ENCODE assay signal across 10 cellular contexts in the genomic region with DNA sequence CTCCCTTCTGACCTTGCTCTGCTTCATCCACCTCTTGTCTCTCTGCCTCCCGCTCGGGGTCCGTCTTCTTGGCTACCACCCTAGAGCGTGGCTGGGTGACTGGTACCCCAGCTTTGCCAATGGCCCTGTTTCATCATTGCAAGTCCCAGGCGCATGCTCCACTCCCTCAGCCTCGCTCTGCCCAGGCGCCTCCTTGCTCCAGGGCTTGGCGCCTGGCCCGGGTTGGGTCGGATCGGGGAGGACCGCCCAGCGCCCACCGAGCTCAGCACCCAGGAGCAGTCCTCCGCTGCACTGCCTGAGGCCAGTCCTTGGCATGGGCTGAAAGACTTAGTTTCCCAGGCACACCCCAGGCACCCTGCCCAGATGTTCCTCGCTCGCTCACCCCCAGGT. TPM values are rescaled to one million over a fixed set of nuclear protein-coding genes. Genes with fewer than 3 reads are reported as not detected.
DNase-seq lines count a peak whose midpoint lies in the region; ATAC-seq and TF ChIP-seq lines count a peak whose summit lies in the region.
"Had no signal": no experiment of that assay in that cellular context is flagged by ENCODE, and none has a peak within 500 bp of the region (broad histone marks: within the 10 kb centered on the region; RNA-seq: fewer than 3 reads in every experiment).

No MANE protein-coding gene starts in this region.

- H3K36me3 ChIP-seq in ES-I3 (ENCODE audit: insufficient read depth, low read length) (no peaks in the 10 kb centered on the region), skeletal muscle tissue (ENCODE audit: control insufficient read depth in 3 of 3, insufficient read depth in 3 of 3, low read length in 3 of 3) (no peaks in the 10 kb centered on the region)
- H3K36me3 ChIP-seq: SJCRH30 had no signal

- ATAC-seq in right cardiac atrium (peak; percentile 35 to 59), left colon (no peak), GM21717 (IDR thresholded peaks at IDR 0.05; ENCODE audit: unreplicated experiment) (no peak)

- H3K9me3 ChIP-seq in ES-I3 (ENCODE audit: control insufficient read depth, insufficient read depth, low read length) (no peaks in the 10 kb centered on the region), right cardiac atrium (ENCODE audit: control insufficient read depth, low read length) (no peaks in the 10 kb centered on the region), skeletal muscle tissue (ENCODE audit: control insufficient read depth in 3 of 3, low read length in 3 of 3) (no peaks in the 10 kb centered on the region)
- H3K9me3 ChIP-seq: SJCRH30 had no signal

- H3K27me3 ChIP-seq in right cardiac atrium (ENCODE audit: control insufficient read depth, insufficient read depth) (no peaks in the 10 kb centered on the region), skeletal muscle tissue (ENCODE audit: control insufficient read depth in 3 of 3, insufficient read depth in 3 of 3, low read length in 3 of 3) (peaks cover 3 to 7% (median 3%) of the 10 kb centered on the region in 3 donors)
- H3K27me3 ChIP-seq: SJCRH30 had no signal

- intact Hi-C loops in right cardiac atrium (cut with DNase I) = no loop called here
- intact Hi-C loops in left colon (cut with DNase I, micrococcal nuclease) = no loop called here

- H3K27ac ChIP-seq in right cardiac atrium (ENCODE audit: low read length) = no peak overlapping the region
- peak overlapping the region; percentile 64 for H3K27ac ChIP-seq in skeletal muscle tissue (ENCODE audit: low read depth, low read length)
- H3K27ac ChIP-seq: SJCRH30 had no signal

- in situ Hi-C loops in G401 (cut with HindIII; ENCODE audit: low sequenced_read_pairs) = no loop called here

- 22% methylated on average over 17 of the region's 17 CpGs for WGBS in right cardiac atrium

- peak overlapping the region in 4 of 5 experiments; percentile 35 to 88 (median 48) for H3K27ac Mint-ChIP-seq in brain

- H3K4me1 ChIP-seq in ES-I3 (ENCODE audit: insufficient read depth, low read length) = peaks cover 30% of the 10 kb centered on the region; the same call in 1 of the 2 replicates
- H3K4me1 ChIP-seq in right cardiac atrium (ENCODE audit: control insufficient read depth, insufficient read depth, low read length) = peaks cover 1% of the 10 kb centered on the region
- H3K4me1 ChIP-seq in skeletal muscle tissue (ENCODE audit: control insufficient read depth in 3 of 3, insufficient read depth in 3 of 3, low read length in 3 of 3) = peaks cover 0 to 17% (median 9%) of the 10 kb centered on the region in 3 donors

- H3K36me3 Mint-ChIP-seq in brain = no peaks in the 10 kb centered on the region

- H3K9me3 Mint-ChIP-seq in brain = peaks cover 0 to 17% (median under 1%) of the 10 kb centered on the region in 5 experiments

- peak overlapping the region; percentile 28; the same call in 1 of the 2 replicates for H3K9ac ChIP-seq in ES-I3 (ENCODE audit: low read depth, low read length)
- peak overlapping the region in 1 of 3 donors; percentile 45 for H3K9ac ChIP-seq in skeletal muscle tissue (ENCODE audit: low read depth in 1 of 3, low read length in 3 of 3)

- no peaks in the 10 kb centered on the region for H3K27me3 Mint-ChIP-seq in brain

- peaks cover 5% of the 10 kb centered on the region for H3K4me1 Mint-ChIP-seq in brain

- TF ChIP-seq CTCF in brain (conservative IDR thresholded peaks at IDR 0.05) = peak in 1 of 2 experiments; percentile 1

- H3K4me3 Mint-ChIP-seq in brain = peak overlapping the region in 4 of 5 experiments; percentile 67 to 82 (median 78)

- H3K4me3 ChIP-seq in right cardiac atrium (ENCODE audit: low read length) = peak overlapping the region; percentile 25
- peak overlapping the region; percentile 28 to 46 (median 45) for H3K4me3 ChIP-seq in skeletal muscle tissue (ENCODE audit: low read length in 3 of 3)
- H3K4me3 ChIP-seq: SJCRH30 had no signal

- DNase-seq in right cardiac atrium (peak; percentile 57 to 83 (median 82)), left colon (no peak), G401 (ENCODE audit: low spot score) (no peak)
- DNase-seq in activated effector memory CD4-positive, alpha-beta T cell treated with Interleukin-2 at 50 U/mL for 16 hours = no peak
- DNase-seq: NCI-H1417 treated with DMSO at 0.1 percent for 48 hours had no signal

RNA-seq across cellular contexts. Expression of a gene that starts 0.6 kb away (rescaled TPM):
- polyA plus RNA-seq in brain (ENCODE audit: insufficient read depth, low read depth, low replicate concordance) = 149 TPM
- 100 to 1,000 TPM; 173 to 244 (median 206) TPM for total RNA-seq in right cardiac atrium
- 167 TPM for polyA plus RNA-seq in right cardiac atrium
- 24.5 TPM for total RNA-seq in skeletal muscle tissue
- total RNA-seq in left colon = 1 to 10 TPM; 7.8 to 9.9 TPM
- not detected in 2 replicates for total RNA-seq in G401 (2014; rRNA removed; shearing (Covaris generic))

RNA-seq across cellular contexts. Expression of a gene that starts 22.1 kb away (rescaled TPM):
- polyA plus RNA-seq in brain (ENCODE audit: insufficient read depth, low read depth, low replicate concordance) = 7.2 TPM
- total RNA-seq in right cardiac atrium = not detected
- polyA plus RNA-seq in right cardiac atrium = under 0.01 TPM
- 0.52 TPM for total RNA-seq in skeletal muscle tissue
- total RNA-seq in left colon = under 1 TPM; 0.08 to 0.21 TPM
- not detected in 2 replicates for total RNA-seq in G401 (2014; rRNA removed; shearing (Covaris generic))

RNA-seq across cellular contexts. Expression of a gene that starts 25.0 kb away (rescaled TPM):
- polyA plus RNA-seq in brain (ENCODE audit: insufficient read depth, low read depth, low replicate concordance) = 41.8 TPM
- total RNA-seq in right cardiac atrium = 10 to 100 TPM; 14.5 to 18.3 (median 16.8) TPM
- polyA plus RNA-seq in right cardiac atrium = 17.3 TPM
- 11.0 TPM for total RNA-seq in skeletal muscle tissue
- total RNA-seq in left colon = 10 to 100 TPM; 13.0 to 19.0 TPM
- 50.8 and 63.6 TPM in 2 replicates for total RNA-seq in G401 (2014; rRNA removed; shearing (Covaris generic))

RNA-seq across cellular contexts. Expression of a gene that starts 49.5 kb away (rescaled TPM):
- polyA plus RNA-seq in brain (ENCODE audit: insufficient read depth, low read depth, low replicate concordance) (not detected), right cardiac atrium (0.48 TPM)
- total RNA-seq in right cardiac atrium (under 1 TPM in 2 of 4 donors, not detected in 2; 0.28 to 0.91 TPM), skeletal muscle tissue (3.7 TPM), left colon (under 1 TPM; 0.42 to 0.73 TPM)
- not detected in 2 replicates for total RNA-seq in G401 (2014; rRNA removed; shearing (Covaris generic))

Comparison
In these comparisons a context has a peak if more than half of its experiments do, and no peak if none do; other contexts are left out.
1. ATAC-seq: peak in right cardiac atrium (2 of 2); none in left colon (single experiment) and GM21717 (single experiment).
2. DNase-seq: peak in right cardiac atrium (3 of 3); none in left colon (0 of 2), activated effector memory CD4-positive, alpha-beta T cell treated with Interleukin-2 at 50 U/mL for 16 hours (single experiment) and G401 (single experiment).